21 cellular contexts compared by ENCODE assay signal in the genomic region with DNA sequence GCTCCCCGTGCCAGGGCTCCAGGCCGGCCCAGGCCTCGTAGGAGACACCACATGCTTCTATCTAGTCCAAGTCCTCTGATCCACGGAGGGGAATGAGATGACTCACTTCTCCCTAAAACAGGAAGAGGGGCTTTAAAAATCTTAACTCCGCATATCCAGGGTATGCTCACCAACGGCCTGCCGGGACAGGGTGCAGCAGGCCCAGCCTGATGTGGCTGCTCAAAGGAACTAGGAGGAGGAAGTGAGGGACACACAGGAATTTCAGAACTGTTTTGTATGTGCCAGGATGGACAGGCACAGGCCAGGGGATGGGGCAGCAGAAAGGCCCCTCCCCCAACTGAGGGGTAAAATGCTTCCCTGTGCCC. TPM values are rescaled to one million over a fixed set of nuclear protein-coding genes. Genes with fewer than 3 reads are reported as not detected.
A peak's percentile ranks its signal among the peaks of the same experiment; 100 is the strongest.
DNase-seq lines count a peak whose midpoint lies in the region; TF ChIP-seq lines count a peak whose summit lies in the region.
"Had no signal": no experiment of that assay in that cellular context is flagged by ENCODE, and none has a peak within 500 bp of the region (broad histone marks: within the 10 kb centered on the region; RNA-seq: fewer than 3 reads in every experiment).

No MANE protein-coding gene starts in this region.

- H3K9ac ChIP-seq in HUES6 (ENCODE audit: low read length) = no peak overlapping the region
- H3K9ac ChIP-seq in smooth muscle cell (ENCODE audit: low read depth) = no peak overlapping the region
- H3K9ac ChIP-seq: GM23248, KMS-11 had no signal

- H3K36me3 ChIP-seq in HUES6 (ENCODE audit: control insufficient read depth, insufficient read depth, low read length) = peaks cover 16% of the 10 kb centered on the region
- no peaks in the 10 kb centered on the region for H3K36me3 ChIP-seq in smooth muscle cell (ENCODE audit: low read depth)

- H3K4me2 ChIP-seq in smooth muscle cell = no peak overlapping the region
- H3K4me2 ChIP-seq: KMS-11 had no signal

- no peaks in the 10 kb centered on the region for H3K27me3 ChIP-seq in HUES6 (ENCODE audit: control insufficient read depth, insufficient read depth, low read length)
- no peaks in the 10 kb centered on the region for H3K27me3 ChIP-seq in smooth muscle cell (ENCODE audit: low read depth)
- H3K27me3 ChIP-seq: Peyer's patch had no signal

- no peaks in the 10 kb centered on the region for H3K79me2 ChIP-seq in smooth muscle cell (ENCODE audit: low read depth)

- H4K20me1 ChIP-seq in smooth muscle cell (ENCODE audit: low read depth) = no peaks in the 10 kb centered on the region

- H3K4me1 ChIP-seq in HUES6 (ENCODE audit: control insufficient read depth, insufficient read depth, low read length) (peaks cover 9% of the 10 kb centered on the region), smooth muscle cell (ENCODE audit: low read depth) (no peaks in the 10 kb centered on the region)
- H3K4me1 ChIP-seq: HAP-1, Peyer's patch had no signal

- no peaks in the 10 kb centered on the region for H3F3A ChIP-seq in smooth muscle cell (ENCODE audit: low read depth)

- peak; percentile 66 for DNase-seq in coronary artery (ENCODE audit: low spot score)
- peak; percentile 62 for DNase-seq in mesenteric fat pad (ENCODE audit: low spot score)
- no peak for DNase-seq in smooth muscle cell (lab: John Stamatoyannopoulos, UW; ENCODE audit: unreplicated experiment)
- DNase-seq in inferior parietal cortex (ENCODE audit: extremely low spot score) = no peak
- no peak for DNase-seq in NOMO-1 treated with dmso at 0.1 percent for 144 hours (lab: John Stamatoyannopoulos, UW; ENCODE audit: unreplicated experiment)
- no peak for DNase-seq in iPS-NIHi7 (ENCODE audit: extremely low spot score)
- DNase-seq: C1 segment of cervical spinal cord; CD4-positive, alpha-beta memory T cell; COR-L47; DMS53; GM23248; MM.1S; NCI-H2029; NCI-H526 treated with DMSO at 0.1 percent for 48 hours; Peyer's patch; SHP77 treated with DMSO at 0.1 percent for 48 hours had no signal

- H3K27ac ChIP-seq in HUES6 (ENCODE audit: low read depth, low read length) = 0 out of 2 replicates have a peak overlapping the region, but pooled peaks have one; percentile 35
- no peak overlapping the region for H3K27ac ChIP-seq in coronary artery
- H3K27ac ChIP-seq in smooth muscle cell (ENCODE audit: low read depth) = peak overlapping the region; percentile 4
- H3K27ac ChIP-seq: GM23248, KMS-11, Peyer's patch had no signal

- H2AFZ ChIP-seq in smooth muscle cell (ENCODE audit: low read depth) = peak overlapping the region; percentile 23
- H2AFZ ChIP-seq: GM23248 had no signal

- WGBS in smooth muscle cell (ENCODE audit: low lambda C conversion rate) = 14% methylated on average over 7 of the region's 7 CpGs

- H3K9me3 ChIP-seq in HUES6 (ENCODE audit: control insufficient read depth, insufficient read depth, low read depth, low read length) (no peaks in the 10 kb centered on the region), smooth muscle cell (replicated peaks; ENCODE audit: low read depth) (no peaks in the 10 kb centered on the region)
- H3K9me3 ChIP-seq: HAP-1, Peyer's patch had no signal

- no peak overlapping the region for H3K4me3 ChIP-seq in HUES6 (ENCODE audit: low read depth, low read length)
- H3K4me3 ChIP-seq in coronary artery = no peak overlapping the region
- H3K4me3 ChIP-seq in smooth muscle cell = no peak overlapping the region
- H3K4me3 ChIP-seq: GM12878, GM23248, HAP-1, Peyer's patch had no signal

- no peak for TF ChIP-seq CTCF in coronary artery (IDR thresholded peaks at IDR 0.05)
- no peak for TF ChIP-seq CTCF in smooth muscle cell (IDR thresholded peaks at IDR 0.05; ENCODE audit: borderline replicate concordance, insufficient read depth, poor library complexity, severe bottlenecking)

RNA-seq across cellular contexts. Expression of a gene that starts 22.3 kb away (rescaled TPM):
- total RNA-seq in mesenteric fat pad (1.4 TPM), smooth muscle cell (0.36 TPM in 1 of 2 replicates, not detected in the other)
- 0.51 and 0.60 TPM in 2 replicates for polyA plus RNA-seq in smooth muscle cell
- total RNA-seq: A673 had no signal
- polyA plus RNA-seq: GM23248 had no signal

RNA-seq across cellular contexts. Expression of a gene that starts 22.4 kb away (rescaled TPM):
- total RNA-seq in mesenteric fat pad (not detected), smooth muscle cell (0.22 TPM in 1 of 2 replicates, not detected in the other)
- polyA plus RNA-seq in smooth muscle cell = 0.40 and 0.58 TPM in 2 replicates
- total RNA-seq: A673, GM23248 had no signal

RNA-seq across cellular contexts. Expression of a gene that starts 58.0 kb away (rescaled TPM):
- total RNA-seq in mesenteric fat pad = 19.5 TPM
- 17.4 and 20.3 TPM in 2 replicates for total RNA-seq in smooth muscle cell
- polyA plus RNA-seq in smooth muscle cell = 19.0 and 23.1 TPM in 2 replicates

Comparison
In these comparisons a context has a peak if more than half of its experiments do, and no peak if none do; other contexts are left out.
1. H3K27ac ChIP-seq: peak in HUES6 (single experiment) and smooth muscle cell (single experiment); none in coronary artery (0 of 2).
2. DNase-seq: peak in coronary artery (single experiment) and mesenteric fat pad (single experiment); none in smooth muscle cell (single experiment), inferior parietal cortex (single experiment), NOMO-1 treated with dmso at 0.1 percent for 144 hours (single experiment) and iPS-NIHi7 (single experiment).